Comparison of ENCODE assay signal across 9 cellular contexts in the genomic region with DNA sequence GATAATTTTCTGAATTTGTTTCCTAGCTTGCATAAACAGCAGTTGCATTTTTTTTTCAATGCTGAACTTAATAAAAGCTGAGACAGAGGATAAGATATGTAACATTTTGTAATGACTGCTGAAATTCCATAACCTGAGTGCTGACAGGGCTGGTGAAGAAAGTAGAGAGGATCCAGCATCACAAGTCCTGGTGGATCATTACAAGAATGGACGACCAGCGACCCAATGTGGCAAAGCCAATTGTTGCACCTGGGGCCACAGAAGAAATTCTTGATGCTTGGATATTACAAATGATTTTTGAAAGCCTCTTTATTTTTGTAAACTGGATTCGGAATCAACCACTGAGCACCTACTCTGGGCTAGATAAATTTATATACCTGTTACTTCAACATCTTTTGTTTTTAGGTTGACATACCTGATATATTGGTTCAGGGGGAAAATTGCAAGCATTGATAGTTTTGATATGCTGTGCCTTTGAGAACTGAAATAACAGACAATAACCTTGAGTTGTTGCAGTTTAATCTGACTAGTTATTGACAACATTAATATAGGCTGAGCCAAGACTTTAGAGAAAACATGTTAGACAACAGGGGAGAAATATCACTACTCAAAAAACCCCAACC. TPM values are rescaled to one million over a fixed set of nuclear protein-coding genes. Genes with fewer than 3 reads are reported as not detected.
DNase-seq lines count a peak whose midpoint lies in the region; ATAC-seq and TF ChIP-seq lines count a peak whose summit lies in the region.
"Had no signal": no experiment of that assay in that cellular context is flagged by ENCODE, and none has a peak within 500 bp of the region (broad histone marks: within the 10 kb centered on the region; RNA-seq: fewer than 3 reads in every experiment).

No MANE protein-coding gene starts in this region.

- peaks cover 7% of the 10 kb centered on the region for H3K4me1 Mint-ChIP-seq in CD8-positive, alpha-beta T cell (ENCODE audit: low read depth)

- CTCF ChIA-PET in CD8-positive, alpha-beta T cell (lab: Charles Lee) = no interaction called here

- no peak overlapping the region for H3K27ac ChIP-seq in CD8-positive, alpha-beta T cell (ENCODE audit: low read depth, low read length)

- intact Hi-C loops in CD8-positive, alpha-beta T cell (cut with DNase I, micrococcal nuclease) = loop anchor here in 1 of 2 experiments (1.0 to 5.0 kb wide), 4 partner anchors 237 to 1122 kb away; no protein-coding TSS in a partner anchor

- H3K36me3 ChIP-seq in CD8-positive, alpha-beta T cell (ENCODE audit: insufficient read depth, low read length) = no peaks in the 10 kb centered on the region

- H3K9me3 Mint-ChIP-seq in CD8-positive, alpha-beta T cell = no peaks in the 10 kb centered on the region
- H3K9me3 Mint-ChIP-seq: T-helper 1 cell treated with Interleukin-12 subunit alpha and Interleukin-12 subunit beta and Interleukin-4 antibody, amounts not matched to agents 30 μg/mL and 1 μg/mL, for 36 hours had no signal

- H3K27ac Mint-ChIP-seq in CD8-positive, alpha-beta T cell = no peak overlapping the region
- H3K27ac Mint-ChIP-seq: T-helper 1 cell treated with Interleukin-12 subunit alpha and Interleukin-12 subunit beta and Interleukin-4 antibody, amounts not matched to agents 30 μg/mL and 1 μg/mL, for 36 hours had no signal

- POLR2A ChIA-PET in CD8-positive, alpha-beta T cell (lab: Charles Lee) = no interaction called here

- peak; percentile 52 for TF ChIP-seq CTCF in CD8-positive, alpha-beta T cell (IDR thresholded peaks at IDR 0.05)
- TF ChIP-seq CTCF in HFF-Myc (IDR thresholded peaks at IDR 0.05; ENCODE audit: low read depth, low read length, missing control alignments) (peak; percentile 89), fibroblast of villous mesenchyme (IDR thresholded peaks at IDR 0.05; ENCODE audit: insufficient read depth, low read depth, low read length) (peak; percentile 87)

- no peak for ATAC-seq in CD8-positive, alpha-beta T cell
- no peak for ATAC-seq in GM21381 (IDR thresholded peaks at IDR 0.05; ENCODE audit: unreplicated experiment)
- ATAC-seq in GM18868 (IDR thresholded peaks at IDR 0.05; ENCODE audit: unreplicated experiment) = no peak

- H3K9me3 ChIP-seq in CD8-positive, alpha-beta T cell (ENCODE audit: low read length) = no peaks in the 10 kb centered on the region

- peak in 4 of 7 experiments; percentile 15 to 37 (median 36) for DNase-seq in CD8-positive, alpha-beta T cell
- DNase-seq in HFF-Myc (ENCODE audit: extremely low read depth, low read depth) = peak; percentile 52
- peak; percentile 62 for DNase-seq in NCI-H774 (lab: John Stamatoyannopoulos, UW)
- peak; percentile 18 for DNase-seq in activated T-cell treated with anti-CD3 and anti-CD28 coated beads for 48 hours (ENCODE audit: low read depth)
- DNase-seq in fibroblast of villous mesenchyme (ENCODE audit: low read depth) = peak; percentile 75
- DNase-seq in occipital lobe (lab: John Stamatoyannopoulos, UW) = peak; percentile 23

- H3K4me3 ChIP-seq in CD8-positive, alpha-beta T cell (ENCODE audit: low read depth, low read length) = no peak overlapping the region
- H3K4me3 ChIP-seq in HFF-Myc (replicated peaks; ENCODE audit: low read depth, low read length) = no peak overlapping the region
- H3K4me3 ChIP-seq in fibroblast of villous mesenchyme (ENCODE audit: low read depth, low read length) = no peak overlapping the region

- peaks cover 6% of the 10 kb centered on the region for H3K27me3 Mint-ChIP-seq in CD8-positive, alpha-beta T cell (ENCODE audit: low read depth)

- H3K36me3 Mint-ChIP-seq in CD8-positive, alpha-beta T cell = peaks cover 8% of the 10 kb centered on the region

- peaks cover 4% of the 10 kb centered on the region for H3K4me1 ChIP-seq in CD8-positive, alpha-beta T cell (ENCODE audit: insufficient read depth, low read length)

- no peak overlapping the region for H3K4me3 Mint-ChIP-seq in CD8-positive, alpha-beta T cell
- H3K4me3 Mint-ChIP-seq: T-helper 1 cell treated with Interleukin-12 subunit alpha and Interleukin-12 subunit beta and Interleukin-4 antibody, amounts not matched to agents 30 μg/mL and 1 μg/mL, for 36 hours had no signal

- no peaks in the 10 kb centered on the region for H3K27me3 ChIP-seq in CD8-positive, alpha-beta T cell (ENCODE audit: insufficient read depth, low read length)

RNA-seq across cellular contexts. Expression of gene ACTL6A, which starts 3.9 kb away (rescaled TPM):
- total RNA-seq in CD8-positive, alpha-beta T cell = 10 to 100 TPM; 18.2 to 18.7 TPM
- total RNA-seq in fibroblast of villous mesenchyme = 42.5 and 48.8 TPM in 2 replicates
- total RNA-seq in occipital lobe = 25.0 TPM

RNA-seq across cellular contexts. Expression of gene MRPL47, which starts 45.6 kb away (rescaled TPM):
- 10 to 100 TPM; 36.4 to 37.8 TPM for total RNA-seq in CD8-positive, alpha-beta T cell
- total RNA-seq in fibroblast of villous mesenchyme (45.7 and 53.5 TPM in 2 replicates), occipital lobe (29.5 TPM)

RNA-seq across cellular contexts. Expression of gene NDUFB5, which starts 45.7 kb away (rescaled TPM):
- total RNA-seq in CD8-positive, alpha-beta T cell = 10 to 100 TPM; 21.0 to 25.6 TPM
- total RNA-seq in fibroblast of villous mesenchyme (90.8 and 117 TPM in 2 replicates), occipital lobe (135 TPM)

Comparison
In these comparisons a context has a peak if more than half of its experiments do, and no peak if none do; other contexts are left out.
1. DNase-seq: peak in every context shown above with its lines; median percentile 75 in fibroblast of villous mesenchyme; 62 in NCI-H774; 52 in HFF-Myc; 36 in CD8-positive, alpha-beta T cell; 23 in occipital lobe; 18 in activated T-cell treated with anti-CD3 and anti-CD28 coated beads for 48 hours.